1 cellular context compared by ENCODE assay signal in the genomic region with DNA sequence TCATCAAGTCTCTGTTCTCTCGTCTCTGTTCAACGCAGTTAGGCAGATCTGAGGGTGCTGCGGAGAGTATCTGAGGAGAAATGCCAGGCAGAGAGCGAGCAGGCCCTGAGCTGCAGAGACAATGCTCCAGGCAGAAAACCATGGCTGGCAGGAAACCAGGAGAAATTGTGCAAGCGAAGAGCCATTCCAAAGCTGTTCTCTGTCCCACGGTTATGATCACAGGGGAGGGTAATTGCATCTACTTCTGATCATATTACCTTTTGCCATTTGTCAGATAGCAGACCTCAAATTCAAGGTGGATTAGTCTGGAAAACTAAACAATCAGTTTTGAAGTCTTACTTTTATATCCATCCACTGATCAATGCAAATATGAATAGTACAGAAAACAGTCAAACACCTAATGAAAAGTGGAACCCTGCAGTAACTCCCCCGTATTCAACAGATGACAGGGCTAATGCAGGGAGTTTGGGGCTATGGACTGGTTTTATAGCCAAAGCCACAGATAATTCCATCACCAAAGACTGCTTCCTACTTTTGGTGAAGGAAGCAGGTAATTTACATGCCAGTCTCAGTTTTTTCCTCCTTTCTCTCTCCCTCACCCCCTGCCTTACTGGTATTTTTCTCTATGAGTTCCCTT.
TF ChIP-seq lines count a peak whose summit lies in the region.

No MANE protein-coding gene starts in this region.

TF ChIP-seq in liver, 16 proteins besides CTCF, POLR2A, EP300 and RAD21 (continued from another document):
- TF ChIP-seq, protein P1, sequence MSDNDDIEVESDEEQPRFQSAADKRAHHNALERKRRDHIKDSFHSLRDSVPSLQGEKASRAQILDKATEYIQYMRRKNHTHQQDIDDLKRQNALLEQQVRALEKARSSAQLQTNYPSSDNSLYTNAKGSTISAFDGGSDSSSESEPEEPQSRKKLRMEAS (IDR thresholded peaks at IDR 0.05), result peak; percentile 16
- TF ChIP-seq JUND (IDR thresholded peaks at IDR 0.05) (peak; percentile 36 to 44), FOXA1 (IDR thresholded peaks at IDR 0.05) (no peak), HNF4G (IDR thresholded peaks at IDR 0.05) (no peak), SP1 (IDR thresholded peaks at IDR 0.05) (peak; percentile 44), FOXA2 (IDR thresholded peaks at IDR 0.05) (no peak), HNF4A (conservative IDR thresholded peaks at IDR 0.05) (peak; percentile 26 to 56), REST (IDR thresholded peaks at IDR 0.05) (peak; percentile 38), YY1 (IDR thresholded peaks at IDR 0.05) (peak; percentile 86), NR2F2 (IDR thresholded peaks at IDR 0.05) (no peak), EGR1 (IDR thresholded peaks at IDR 0.05; ENCODE audit: low read depth in 2 of 2) (no peak), ATF3 (IDR thresholded peaks at IDR 0.05) (peak; percentile 46), GABPA (IDR thresholded peaks at IDR 0.05 in 1 of 2, conservative IDR thresholded peaks at IDR 0.05 in 1 of 2) (no peak), TAF1 (conservative IDR thresholded peaks at IDR 0.05) (peak; percentile 91)
